22 cellular contexts compared by ENCODE assay signal in the genomic region with DNA sequence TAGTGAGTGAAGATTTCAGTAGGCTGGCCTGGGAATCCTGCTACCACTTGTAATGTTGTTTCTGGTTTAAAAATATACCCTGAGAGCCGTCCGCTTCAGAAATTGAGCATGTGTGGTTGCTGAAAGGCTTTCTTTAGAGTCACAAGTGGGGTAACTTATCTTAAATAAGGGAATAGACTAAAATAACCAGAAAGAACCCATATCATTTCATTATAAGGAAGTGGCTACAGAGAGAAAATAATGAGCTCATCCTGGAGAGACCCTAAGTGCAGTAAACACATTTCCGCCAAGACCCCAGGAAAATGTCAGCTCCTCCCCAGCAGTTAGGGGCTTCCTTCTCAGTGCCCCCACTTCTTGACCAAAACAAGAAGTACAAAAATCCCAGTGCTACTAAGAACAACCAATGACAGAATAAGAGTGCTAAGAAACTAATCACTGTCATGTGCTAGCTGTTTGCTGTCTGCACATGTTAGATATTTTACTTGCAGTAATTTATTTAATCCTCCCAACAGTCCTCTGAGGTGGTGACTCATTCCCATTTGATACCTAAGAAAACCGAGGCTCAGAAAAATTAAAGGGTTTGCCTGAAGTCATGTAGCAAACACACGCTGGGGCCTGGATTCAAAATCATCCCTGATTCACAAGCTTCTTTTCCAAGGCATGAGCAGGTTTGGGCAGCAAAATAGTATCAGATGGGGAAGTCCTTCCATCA.
DNase-seq lines count a peak whose midpoint lies in the region; ATAC-seq and TF ChIP-seq lines count a peak whose summit lies in the region.
"Had no signal": no experiment of that assay in that cellular context is flagged by ENCODE, and none has a peak within 500 bp of the region (broad histone marks: within the 10 kb centered on the region; RNA-seq: fewer than 3 reads in every experiment).

No MANE protein-coding gene starts in this region.

- ATAC-seq in HG03457 (IDR thresholded peaks at IDR 0.05; ENCODE audit: unreplicated experiment) (no peak), GM21447 (IDR thresholded peaks at IDR 0.05; ENCODE audit: unreplicated experiment) (no peak)
- ATAC-seq: activated naive CD8-positive, alpha-beta T cell treated with anti-CD3 and anti-CD28 coated beads, Interleukin-2, amount 50 U/mL, for 24 hours; activated T-helper 17 cell treated with anti-CD3 and anti-CD28 coated beads, Interleukin-2, amount 50 U/mL, for 72 hours; left ventricle myocardium superior; sciatic nerve; T-helper 17 cell had no signal

- H3K4me3 ChIP-seq in AG10803 (ENCODE audit: low read length) (no peak overlapping the region), foreskin fibroblast (ENCODE audit: low read depth in 1 of 2, low read length in 2 of 2) (no peak overlapping the region), H7 (ENCODE audit: insufficient read depth, low read depth, low read length) (no peak overlapping the region)
- H3K4me3 ChIP-seq: BLaER1 had no signal

- TF ChIP-seq CTCF in AG10803 (conservative IDR thresholded peaks at IDR 0.05; ENCODE audit: low read length) (no peak), GM10266 (IDR thresholded peaks at IDR 0.05; ENCODE audit: control insufficient read depth, insufficient read depth, low read depth, missing control alignments) (no peak), foreskin fibroblast (IDR thresholded peaks at IDR 0.05; ENCODE audit: low read depth, low read length) (no peak)

- no peaks in the 10 kb centered on the region; the same call in 1 of the 2 replicates for H3K27me3 ChIP-seq in H7 (ENCODE audit: control insufficient read depth, insufficient read depth, low read length)
- H3K27me3 ChIP-seq: BLaER1 had no signal

- DNase-seq in AG10803 (ENCODE audit: low read depth) (peak; percentile 32), GM10266 (ENCODE audit: extremely low spot score) (peak; percentile 44), M059J (ENCODE audit: low read depth) (peak; percentile 60), foreskin fibroblast (peak; percentile 25 to 30), H7 (no peak), epidermal melanocyte (ENCODE audit: insufficient read length, low spot score) (no peak)
- DNase-seq: activated CD8-positive, alpha-beta memory T cell treated with anti-CD3 and anti-CD28 coated beads for 24 hours; activated naive CD8-positive, alpha-beta T cell treated with anti-CD3 and anti-CD28 coated beads, Interleukin-2, amount 50 U/mL, for 24 hours; DMS 273 treated with DMSO at 0.1 percent for 48 hours; effector memory CD4-positive, alpha-beta T cell; IMR-90; left ventricle myocardium superior; NCI-H2081 treated with DMSO at 0.1 percent for 48 hours; NCI-H524 treated with DMSO at 0.1 percent for 48 hours; stimulated activated CD4-positive, alpha-beta T cell treated with anti-CD3 and anti-CD28 coated beads, Interleukin-1b, Interleukin-23, amount 100 ng/mL, for 48 hours; T-helper 17 cell; WERI-Rb-1 had no signal

- H3K36me3 ChIP-seq in H7 (replicated peaks; ENCODE audit: control insufficient read depth, insufficient read depth, low read length), result no peaks in the 10 kb centered on the region
- H3K36me3 ChIP-seq: WERI-Rb-1 had no signal

Comparison
In these comparisons a context has a peak if more than half of its experiments do, and no peak if none do; other contexts are left out.
1. DNase-seq: peak in AG10803 (single experiment), GM10266 (single experiment), M059J (single experiment) and foreskin fibroblast (2 of 2); none in H7 (single experiment) and epidermal melanocyte (single experiment).